32 cellular contexts compared by ENCODE assay signal in the genomic region with DNA sequence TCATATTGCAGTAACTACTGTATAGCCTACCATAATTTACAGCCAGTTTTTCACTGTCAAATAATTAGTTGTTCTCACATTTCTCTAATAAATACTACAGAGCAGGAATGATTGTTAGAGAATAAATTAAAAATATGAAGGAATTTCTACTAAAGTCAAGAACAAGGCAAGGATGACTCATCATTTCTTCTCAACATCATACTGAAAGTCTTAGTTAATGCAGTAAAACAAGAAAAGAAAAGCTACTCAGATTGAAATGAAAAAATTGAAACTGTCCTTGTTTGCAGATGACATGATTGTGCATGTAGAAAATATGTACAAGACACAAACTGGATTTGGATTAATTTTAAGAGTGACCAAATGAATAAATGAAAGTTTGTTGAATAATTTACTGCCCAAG.
"Had no signal": no experiment of that assay in that cellular context is flagged by ENCODE, and none has a peak within 500 bp of the region (broad histone marks: within the 10 kb centered on the region; RNA-seq: fewer than 3 reads in every experiment).

No MANE protein-coding gene starts in this region.

- H3K27ac ChIP-seq: Peyer's patch, SJCRH30, SK-N-MC, WERI-Rb-1 had no signal

- H3K4me3 Mint-ChIP-seq: activated CD4-positive, alpha-beta memory T cell treated with anti-CD3 and anti-CD28 coated beads, Interleukin-2, amount 10 ng/mL, durations not matched to agents 7 days and 5 days; activated CD8-positive, alpha-beta memory T cell treated with anti-CD3 and anti-CD28 coated beads, Interleukin-2, amount 10 ng/mL, durations not matched to agents 7 days and 5 days; activated naive CD4-positive, alpha-beta T cell treated with anti-CD3 and anti-CD28 coated beads, Interleukin-2, amount 50 U/mL, for 24 hours; activated naive CD8-positive, alpha-beta T cell treated with anti-CD3 and anti-CD28 coated beads, Interleukin-2, amount 10 ng/mL, durations not matched to agents 7 days and 5 days; activated T-cell treated with anti-CD3 and anti-CD28 coated beads, Interleukin-2, amount 50 U/mL, for 72 hours; activated T-helper 17 cell treated with anti-CD3 and anti-CD28 coated beads, Interleukin-2, amount 50 U/mL, for 72 hours; brain had no signal

- H3K9me3 Mint-ChIP-seq: activated T-cell treated with anti-CD3 and anti-CD28 coated beads, Interleukin-2, amount 50 U/mL, for 72 hours; brain had no signal

- H3K27ac Mint-ChIP-seq: activated CD4-positive, alpha-beta memory T cell treated with anti-CD3 and anti-CD28 coated beads, Interleukin-2, amount 10 ng/mL, durations not matched to agents 7 days and 5 days; activated CD8-positive, alpha-beta memory T cell treated with anti-CD3 and anti-CD28 coated beads, Interleukin-2, amount 10 ng/mL, durations not matched to agents 7 days and 5 days; activated naive CD4-positive, alpha-beta T cell treated with anti-CD3 and anti-CD28 coated beads, Interleukin-2, amount 50 U/mL, for 24 hours; activated naive CD8-positive, alpha-beta T cell treated with anti-CD3 and anti-CD28 coated beads, Interleukin-2, amount 10 ng/mL, durations not matched to agents 7 days and 5 days; activated T-cell treated with anti-CD3 and anti-CD28 coated beads, Interleukin-2, amount 50 U/mL, for 72 hours; activated T-helper 17 cell treated with anti-CD3 and anti-CD28 coated beads, Interleukin-2, amount 50 U/mL, for 72 hours had no signal

- ATAC-seq: activated CD8-positive, alpha-beta memory T cell treated with anti-CD3 and anti-CD28 coated beads, Interleukin-2, amount 10 ng/mL, durations not matched to agents 7 days and 5 days; activated T-cell treated with anti-CD3 and anti-CD28 coated beads, Interleukin-2, amount 50 U/mL, for 72 hours; activated T-helper 17 cell treated with anti-CD3 and anti-CD28 coated beads, Interleukin-2, amount 50 U/mL, for 72 hours; PC-3 had no signal

- H3K27me3 ChIP-seq: MG63, Peyer's patch, SJCRH30 had no signal

- H3K36me3 Mint-ChIP-seq: activated CD8-positive, alpha-beta memory T cell treated with anti-CD3 and anti-CD28 coated beads, Interleukin-2, amount 10 ng/mL, durations not matched to agents 7 days and 5 days; activated naive CD4-positive, alpha-beta T cell treated with anti-CD3 and anti-CD28 coated beads, Interleukin-2, amount 50 U/mL, for 24 hours; activated naive CD8-positive, alpha-beta T cell treated with anti-CD3 and anti-CD28 coated beads, Interleukin-2, amount 10 ng/mL, durations not matched to agents 7 days and 5 days; brain had no signal

- H3K4me1 Mint-ChIP-seq: activated CD4-positive, alpha-beta memory T cell treated with anti-CD3 and anti-CD28 coated beads, Interleukin-2, amount 10 ng/mL, durations not matched to agents 7 days and 5 days; activated CD8-positive, alpha-beta memory T cell treated with anti-CD3 and anti-CD28 coated beads, Interleukin-2, amount 10 ng/mL, durations not matched to agents 7 days and 5 days; activated naive CD4-positive, alpha-beta T cell treated with anti-CD3 and anti-CD28 coated beads, Interleukin-2, amount 50 U/mL, for 24 hours; activated naive CD8-positive, alpha-beta T cell treated with anti-CD3 and anti-CD28 coated beads, Interleukin-2, amount 10 ng/mL, durations not matched to agents 7 days and 5 days; activated T-helper 17 cell treated with anti-CD3 and anti-CD28 coated beads, Interleukin-2, amount 50 U/mL, for 72 hours; brain had no signal

- H3K36me3 ChIP-seq: MG63, Peyer's patch, SJCRH30, WERI-Rb-1 had no signal

- H3K4me3 ChIP-seq: MG63, Peyer's patch, SJCRH30, SK-N-MC had no signal

- DNase-seq: activated CD4-positive, alpha-beta memory T cell treated with anti-CD3 and anti-CD28 coated beads, Interleukin-2, amount 10 ng/mL, durations not matched to agents 7 days and 5 days; activated CD4-positive, alpha-beta T cell treated with anti-CD3 and anti-CD28 coated beads for 1 hour; activated CD4-positive, alpha-beta T cell treated with anti-CD3 and anti-CD28 coated beads for 48 hours; activated CD4-positive, CD25-positive, alpha-beta regulatory T cell; activated CD8-positive, alpha-beta memory T cell treated with anti-CD3 and anti-CD28 coated beads for 24 hours; activated CD8-positive, alpha-beta memory T cell treated with anti-CD3 and anti-CD28 coated beads, Interleukin-2, amount 10 ng/mL, durations not matched to agents 7 days and 5 days; activated CD8-positive, alpha-beta memory T cell treated with anti-CD3 and anti-CD28 coated beads, Interleukin-2, amount 50 U/mL, for 48 hours; activated effector memory CD4-positive, alpha-beta T cell treated with anti-CD3 and anti-CD28 coated beads, Interleukin-2, amount 50 U/mL, for 16 hours; activated naive CD4-positive, alpha-beta T cell treated with Interleukin-2 at 50 U/mL for 16 hours; activated naive CD8-positive, alpha-beta T cell treated with anti-CD3 and anti-CD28 coated beads, Interleukin-2, amount 10 ng/mL, durations not matched to agents 7 days and 5 days; activated T-cell treated with anti-CD3 and anti-CD28 coated beads, Interleukin-2, amount 50 U/mL, for 72 hours; central memory CD4-positive, alpha-beta T cell; Kasumi-1; KG1; MG63; NCI-H1048; NCI-H1105 treated with DMSO at 0.1 percent for 48 hours; NCI-H1436 treated with DMSO at 0.1 percent for 48 hours; NCI-H1694 treated with DMSO at 0.1 percent for 48 hours; NCI-H2029; NCI-H345; NCI-H524 treated with DMSO at 0.1 percent for 48 hours; PC-3; Peyer's patch; Right ventricle myocardium superior; SJCRH30; T1000; WERI-Rb-1 had no signal

- H3K27me3 Mint-ChIP-seq: activated CD4-positive, alpha-beta memory T cell treated with anti-CD3 and anti-CD28 coated beads, Interleukin-2, amount 10 ng/mL, durations not matched to agents 7 days and 5 days; activated CD8-positive, alpha-beta memory T cell treated with anti-CD3 and anti-CD28 coated beads, Interleukin-2, amount 10 ng/mL, durations not matched to agents 7 days and 5 days; activated naive CD4-positive, alpha-beta T cell treated with anti-CD3 and anti-CD28 coated beads, Interleukin-2, amount 50 U/mL, for 24 hours; activated naive CD8-positive, alpha-beta T cell treated with anti-CD3 and anti-CD28 coated beads, Interleukin-2, amount 10 ng/mL, durations not matched to agents 7 days and 5 days; activated T-helper 17 cell treated with anti-CD3 and anti-CD28 coated beads, Interleukin-2, amount 50 U/mL, for 72 hours; brain had no signal
